In the genomic region with DNA sequence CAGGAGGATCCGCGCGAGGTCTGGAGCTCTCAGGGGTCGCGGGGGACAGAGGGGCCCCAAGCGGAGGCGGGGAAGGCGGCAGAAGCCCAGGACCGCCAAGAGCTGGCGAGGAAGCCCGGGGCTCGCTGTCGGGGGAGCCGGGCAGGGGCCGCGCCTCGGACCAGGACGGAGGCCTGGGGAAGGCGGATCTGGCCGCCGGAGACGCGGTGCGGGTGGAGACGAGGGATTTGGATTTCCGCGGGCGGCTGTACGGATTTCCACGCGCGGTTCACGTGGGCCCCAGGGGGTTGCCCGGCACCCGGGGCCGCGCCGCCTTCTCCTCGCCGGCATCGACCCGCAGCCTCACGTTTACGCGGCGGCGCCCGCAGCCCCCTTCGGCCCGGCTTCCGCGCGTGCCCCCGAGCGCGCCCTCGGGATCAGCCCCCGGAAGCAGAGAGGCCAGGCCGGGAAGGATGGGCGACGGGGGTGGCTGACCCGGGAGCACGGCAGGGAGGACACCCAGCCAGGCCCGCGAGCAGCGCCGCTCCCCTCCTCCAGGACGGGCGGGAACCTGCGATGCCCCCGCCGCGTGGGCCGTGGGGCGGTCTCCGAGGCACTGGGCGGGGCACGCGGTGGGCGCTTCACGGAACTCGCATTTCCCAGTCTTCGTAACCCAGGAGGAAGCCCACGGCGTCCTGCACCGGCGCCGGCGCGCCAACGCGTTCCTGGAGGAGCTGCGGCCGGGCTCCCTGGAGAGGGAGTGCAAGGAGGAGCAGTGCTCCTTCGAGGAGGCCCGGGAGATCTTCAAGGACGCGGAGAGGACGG, we compare ENCODE assay signal across 9 cellular contexts. TPM values are rescaled to one million over a fixed set of nuclear protein-coding genes. Genes with fewer than 3 reads are reported as not detected.
DNase-seq lines count a peak whose midpoint lies in the region; ATAC-seq, FAIRE-seq and TF ChIP-seq lines count a peak whose summit lies in the region.
"Had no signal": no experiment of that assay in that cellular context is flagged by ENCODE, and none has a peak within 500 bp of the region (broad histone marks: within the 10 kb centered on the region; RNA-seq: fewer than 3 reads in every experiment).

No MANE protein-coding gene starts in this region.

- H3K9me3 Mint-ChIP-seq in CD4-positive, alpha-beta T cell, result no peaks in the 10 kb centered on the region
- H3K9me3 Mint-ChIP-seq: T-helper 1 cell treated with Interleukin-12 subunit alpha and Interleukin-12 subunit beta and Interleukin-4 antibody, amounts not matched to agents 30 μg/mL and 1 μg/mL, for 36 hours had no signal

- POLR2A ChIA-PET in CD4-positive, alpha-beta T cell (lab: Charles Lee), result interaction anchor here (0.6 to 1.2 kb wide), 2 partner anchors 65 to 99 kb away, joined by 3 to 5 read pairs; a partner anchor contains a TSS

- no peak overlapping the region for H3K9ac ChIP-seq in rectal smooth muscle tissue (ENCODE audit: low read length)

- CTCF ChIA-PET in CD4-positive, alpha-beta T cell (lab: Charles Lee), result no interaction called here

- FAIRE-seq in GM12892 (lab: Jason Lieb, UNC), result no peak

- TF ChIP-seq CTCF in CD4-positive, alpha-beta T cell (IDR thresholded peaks at IDR 0.05), result no peak
- no peak for TF ChIP-seq CTCF in heart right ventricle (IDR thresholded peaks at IDR 0.05)

- peak; percentile 71 for ATAC-seq in CD4-positive, alpha-beta T cell (ENCODE audit: poor library complexity)
- ATAC-seq in heart right ventricle, result peak; percentile 37 to 59 (median 48)
- ATAC-seq in GM19023 (IDR thresholded peaks at IDR 0.05; ENCODE audit: unreplicated experiment), result no peak

- no peaks in the 10 kb centered on the region for H3K9me3 ChIP-seq in CD4-positive, alpha-beta T cell (ENCODE audit: control insufficient read depth, low read length)
- no peaks in the 10 kb centered on the region for H3K9me3 ChIP-seq in heart right ventricle

- peak in 3 of 10 experiments; percentile 7 to 18 (median 9) for DNase-seq in CD4-positive, alpha-beta T cell
- DNase-seq in activated T-cell treated with anti-CD3 and anti-CD28 coated beads for 48 hours (ENCODE audit: low read depth) (peak; percentile 21), heart right ventricle (no peak), GM12892 (ENCODE audit: insufficient read length) (no peak), NCI-H1092 (lab: John Stamatoyannopoulos, UW) (no peak), DMS 273 treated with DMSO at 0.1 percent for 48 hours (lab: John Stamatoyannopoulos, UW) (no peak)

- H3K27ac Mint-ChIP-seq in CD4-positive, alpha-beta T cell, result no peak overlapping the region
- H3K27ac Mint-ChIP-seq: T-helper 1 cell treated with Interleukin-12 subunit alpha and Interleukin-12 subunit beta and Interleukin-4 antibody, amounts not matched to agents 30 μg/mL and 1 μg/mL, for 36 hours had no signal

- H3K27me3 Mint-ChIP-seq in CD4-positive, alpha-beta T cell, result peaks cover 4% of the 10 kb centered on the region

- H3K27ac ChIP-seq in CD4-positive, alpha-beta T cell (ENCODE audit: low read depth, low read length), result no peak overlapping the region
- H3K27ac ChIP-seq in heart right ventricle (no peak overlapping the region), rectal smooth muscle tissue (ENCODE audit: low read depth, low read length) (no peak overlapping the region)

- H3K4me3 Mint-ChIP-seq in CD4-positive, alpha-beta T cell, result peak overlapping the region; percentile 25
- H3K4me3 Mint-ChIP-seq: T-helper 1 cell treated with Interleukin-12 subunit alpha and Interleukin-12 subunit beta and Interleukin-4 antibody, amounts not matched to agents 30 μg/mL and 1 μg/mL, for 36 hours had no signal

- intact Hi-C loops in CD4-positive, alpha-beta T cell (cut with DNase I, micrococcal nuclease), result no loop called here
- intact Hi-C loops in heart right ventricle (cut with DNase I), result no loop called here

- WGBS in heart right ventricle, 2 donors, result 1 to 2% methylated on average over 92 to 99 of the region's 99 CpGs

- no peaks in the 10 kb centered on the region for H3K36me3 Mint-ChIP-seq in CD4-positive, alpha-beta T cell (ENCODE audit: low read depth)

- H3K4me1 ChIP-seq in heart right ventricle (peaks cover 6 to 19% (median 12%) of the 10 kb centered on the region in 9 donors), rectal smooth muscle tissue (ENCODE audit: control insufficient read depth, insufficient read depth, low read length) (no peaks in the 10 kb centered on the region)

- H3K27me3 ChIP-seq in CD4-positive, alpha-beta T cell (ENCODE audit: control insufficient read depth, insufficient read depth, low read length), result peaks cover 19% of the 10 kb centered on the region
- H3K27me3 ChIP-seq in heart right ventricle (peaks cover 17 to 25% (median 21%) of the 10 kb centered on the region in 7 donors), rectal smooth muscle tissue (ENCODE audit: control insufficient read depth, insufficient read depth, low read length) (peaks cover 10% of the 10 kb centered on the region)

- H3K36me3 ChIP-seq in heart right ventricle (no peaks in the 10 kb centered on the region), rectal smooth muscle tissue (ENCODE audit: control insufficient read depth, insufficient read depth, low read length) (no peaks in the 10 kb centered on the region)

- H3K4me3 ChIP-seq in heart right ventricle, result peak overlapping the region; percentile 26 to 60 (median 50)
- H3K4me3 ChIP-seq in rectal smooth muscle tissue (ENCODE audit: low read length), result peak overlapping the region; percentile 49

- TF ChIP-seq POLR2A in GM12892 (IDR thresholded peaks at IDR 0.05; ENCODE audit: low read depth, low read length), result no peak

- H3K4me1 Mint-ChIP-seq in CD4-positive, alpha-beta T cell (ENCODE audit: low read depth), result no peaks in the 10 kb centered on the region

RNA-seq across cellular contexts. Expression of a gene that starts 4.7 kb away (rescaled TPM):
- total RNA-seq in CD4-positive, alpha-beta T cell, result not detected
- under 1 TPM in 3 of 10 donors, not detected in 7; 0.20 to 0.45 (median 0.31) TPM for total RNA-seq in heart right ventricle
- under 1 TPM; 0.04 to 0.07 TPM for polyA plus RNA-seq in heart right ventricle
- not detected for polyA plus RNA-seq in GM12892 (2012; ENCODE audit: missing spikeins)

RNA-seq across cellular contexts. Expression of a gene that starts 12.3 kb away (rescaled TPM):
- not detected for total RNA-seq in CD4-positive, alpha-beta T cell
- 10 to 100 TPM in 2 of 10 donors, 1 to 10 TPM in 8; 1.7 to 12.4 (median 6.3) TPM for total RNA-seq in heart right ventricle
- 10 to 100 TPM in 1 of 2 donors, 1 to 10 TPM in 1; 4.6 to 15.1 TPM for polyA plus RNA-seq in heart right ventricle
- polyA plus RNA-seq in GM12892 (2012; ENCODE audit: missing spikeins), result not detected

RNA-seq across cellular contexts. Expression of a gene that starts 48.2 kb away (rescaled TPM):
- not detected for total RNA-seq in CD4-positive, alpha-beta T cell
- under 1 TPM in 1 of 10 donors, not detected in 9; 0.20 TPM for total RNA-seq in heart right ventricle
- polyA plus RNA-seq in heart right ventricle, result under 1 TPM in 1 of 2 donors, not detected in 1; 0.03 TPM
- not detected for polyA plus RNA-seq in GM12892 (2012; ENCODE audit: missing spikeins)
